31 cellular contexts compared by ENCODE assay signal in genomic region chr5:189976-190365, GRCh38. TPM values are rescaled to one million over a fixed set of nuclear protein-coding genes. Genes with fewer than 3 reads are reported as not detected.
A peak's percentile ranks its signal among the peaks of the same experiment; 100 is the strongest.
DNase-seq lines count a peak whose midpoint lies in the region; ATAC-seq and TF ChIP-seq lines count a peak whose summit lies in the region.
"Had no signal": no experiment of that assay in that cellular context is flagged by ENCODE, and none has a peak within 500 bp of the region (broad histone marks: within the 10 kb centered on the region; RNA-seq: fewer than 3 reads in every experiment).

No MANE protein-coding gene starts in this region.

- no peaks in the 10 kb centered on the region for H3K9me3 ChIP-seq in heart right ventricle
- no peaks in the 10 kb centered on the region for H3K9me3 ChIP-seq in Panc1 (ENCODE audit: control insufficient read depth, insufficient read depth, low read depth, low read length)
- no peaks in the 10 kb centered on the region for H3K9me3 ChIP-seq in esophagus squamous epithelium
- H3K9me3 ChIP-seq: neutrophil, SJCRH30, testis, uterus had no signal

- H2BK5ac ChIP-seq in mesendoderm (ENCODE audit: low read length): no peak overlapping the region

- no peaks in the 10 kb centered on the region for H3K79me1 ChIP-seq in mesendoderm (ENCODE audit: low read length)

- H3K4me2 ChIP-seq in mesendoderm (ENCODE audit: low read length): no peak overlapping the region
- H3K4me2 ChIP-seq: PC-9 had no signal

- CTCF ChIA-PET in Panc1 (lab: Charles Lee): no interaction called here

- TF ChIP-seq POLR2A in esophagus squamous epithelium (IDR thresholded peaks at IDR 0.05): no peak

- peaks cover 0 to 4% (median 0%) of the 10 kb centered on the region in 9 donors for H3K36me3 ChIP-seq in heart right ventricle
- no peaks in the 10 kb centered on the region for H3K36me3 ChIP-seq in Panc1 (ENCODE audit: control insufficient read depth, insufficient read depth, low read length)
- no peaks in the 10 kb centered on the region for H3K36me3 ChIP-seq in mesendoderm (ENCODE audit: control insufficient read depth, insufficient read depth, low read length)
- H3K36me3 ChIP-seq in esophagus squamous epithelium: no peaks in the 10 kb centered on the region
- H3K36me3 ChIP-seq: neutrophil, SJCRH30, uterus had no signal

- no peak overlapping the region for H3K9ac ChIP-seq in mesendoderm (ENCODE audit: low read length)

- H3K18ac ChIP-seq in mesendoderm (ENCODE audit: low read length): no peak overlapping the region

- H3K4me3 Mint-ChIP-seq in nephron progenitor cell: peak overlapping the region; percentile 50
- H3K4me3 Mint-ChIP-seq: activated CD4-positive, alpha-beta memory T cell treated with anti-CD3 and anti-CD28 coated beads, Interleukin-2, amount 10 ng/mL, durations not matched to agents 7 days and 5 days; central memory CD8-positive, alpha-beta T cell had no signal

- H3K4me3 ChIP-seq in heart right ventricle (no peak overlapping the region), Panc1 (ENCODE audit: low read depth in 2 of 2, low read length in 2 of 2) (no peak overlapping the region), mesendoderm (ENCODE audit: low read length) (no peak overlapping the region), esophagus squamous epithelium (no peak overlapping the region)
- H3K4me3 ChIP-seq: PC-9, SJCRH30, testis, uterus had no signal

- H3K27ac Mint-ChIP-seq in nephron progenitor cell: no peak overlapping the region
- H3K27ac Mint-ChIP-seq: activated CD4-positive, alpha-beta memory T cell treated with anti-CD3 and anti-CD28 coated beads, Interleukin-2, amount 10 ng/mL, durations not matched to agents 7 days and 5 days; T-cell had no signal

- no peak for DNase-seq in heart right ventricle
- DNase-seq in Right ventricle myocardium inferior (ENCODE audit: missing footprints): no peak
- no peak for DNase-seq in Panc1 (ENCODE audit: low read depth, low spot score)
- DNase-seq in nephron progenitor cell: no peak
- no peak for DNase-seq in mesendoderm
- DNase-seq in esophagus squamous epithelium (lab: John Stamatoyannopoulos, UW): no peak
- DNase-seq in NCI-H2227 (lab: John Stamatoyannopoulos, UW; ENCODE audit: unreplicated experiment): no peak
- no peak for DNase-seq in GM13977 (ENCODE audit: low spot score)
- DNase-seq: activated CD4-positive, alpha-beta memory T cell treated with anti-CD3 and anti-CD28 coated beads, Interleukin-2, amount 10 ng/mL, durations not matched to agents 7 days and 5 days; activated naive CD4-positive, alpha-beta T cell treated with Interleukin-2 at 50 U/mL for 16 hours; C1 segment of cervical spinal cord; Calu3; DND-41; kidney glomerular epithelial cell; NCI-H1436; NCI-H2107; NCI-H446 treated with DMSO at 0.1 percent for 48 hours; PC-9; SJCRH30; stimulated activated CD4-positive, alpha-beta T cell treated with anti-CD3 and anti-CD28 coated beads, Interleukin-12 subunit alpha, Interleukin-12 subunit beta, amount 100 ng/mL, for 4 hours; stimulated activated CD4-positive, alpha-beta T cell treated with anti-CD3 and anti-CD28 coated beads, Interleukin-4, amount 100 ng/mL, for 24 hours; stimulated activated naive CD4-positive, alpha-beta T cell treated with Interleukin-2 at 50 U/mL for 16 hours; T-cell; testis; uterus had no signal

- H3K27ac ChIP-seq in heart right ventricle (peak overlapping the region; percentile 58 to 97 (median 91)), Panc1 (ENCODE audit: low read length) (peak overlapping the region; percentile 68), mesendoderm (ENCODE audit: low read depth, low read length) (no peak overlapping the region), esophagus squamous epithelium (no peak overlapping the region)
- H3K27ac ChIP-seq: neutrophil, PC-9, SJCRH30, testis, uterus had no signal

- H3K4me1 Mint-ChIP-seq in nephron progenitor cell: peaks cover 24% of the 10 kb centered on the region

- H3K79me2 ChIP-seq in mesendoderm (ENCODE audit: control insufficient read depth, insufficient read depth, low read length): no peaks in the 10 kb centered on the region

- no peak overlapping the region for H3K4ac ChIP-seq in mesendoderm (ENCODE audit: low read depth, low read length)

- WGBS in heart right ventricle, 2 donors: 37 to 47% methylated on average over 11 of the region's 11 CpGs
- no CpG with 5 or more reads among the region's 11 CpGs for WGBS in mesendoderm (ENCODE audit: extremely low coverage, insufficient coverage, low lambda C conversion rate)
- WGBS in esophagus squamous epithelium, 2 donors: 38 to 77% methylated on average over 2 to 7 of the region's 11 CpGs

- no peak overlapping the region for H4K8ac ChIP-seq in mesendoderm (ENCODE audit: low read depth, low read length)

- H3K4me1 ChIP-seq in heart right ventricle (peaks cover 6 to 51% (median 27%) of the 10 kb centered on the region in 9 donors), Panc1 (ENCODE audit: control insufficient read depth, insufficient read depth, low read length) (peaks cover 47% of the 10 kb centered on the region), mesendoderm (ENCODE audit: control insufficient read depth, low read depth, low read length) (no peaks in the 10 kb centered on the region), esophagus squamous epithelium (peaks cover 10 to 27% (median 13%) of the 10 kb centered on the region in 3 donors)
- H3K4me1 ChIP-seq: testis had no signal

- intact Hi-C loops in heart right ventricle (cut with DNase I): loop anchor here in 2 of 10 donors (2.0 to 5.0 kb wide), 2 partner anchors 29 to 242 kb away; partner anchors contain the start of genes CCDC127 (in 2 of the 2) and SDHA (in 2 of the 2)
- intact Hi-C loops in Right ventricle myocardium inferior (cut with DNase I): loop anchor here (2.0 to 5.0 kb wide), 2 partner anchors 29 to 72 kb away; partner anchors contain the start of genes CCDC127 and SDHA
- intact Hi-C loops in Panc1 (cut with micrococcal nuclease; ENCODE audit: unreplicated experiment): no loop called here
- intact Hi-C loops in esophagus squamous epithelium (cut with DNase I): no loop called here

- no TSS peak for BruUV-seq in Panc1 (replicated peaks; lab: Mats Ljungman, UMichigan)

- TF ChIP-seq CTCF in heart right ventricle (IDR thresholded peaks at IDR 0.05) (no peak), Panc1 (IDR thresholded peaks at IDR 0.05) (no peak), nephron progenitor cell (IDR thresholded peaks at IDR 0.05) (no peak), esophagus squamous epithelium (IDR thresholded peaks at IDR 0.05) (no peak), GM13977 (IDR thresholded peaks at IDR 0.05; ENCODE audit: extremely low read depth, insufficient read depth, missing control alignments) (no peak)

- H3K23ac ChIP-seq in mesendoderm (ENCODE audit: low read length): no peak overlapping the region

- ATAC-seq in heart right ventricle: no peak
- ATAC-seq in Right ventricle myocardium inferior: no peak
- peak; percentile 20 for ATAC-seq in Panc1
- ATAC-seq: activated CD4-positive, CD25-positive, alpha-beta regulatory T cell treated with anti-CD3 and anti-CD28 coated beads, Interleukin-2, amount 50 U/mL, for 24 hours; T-cell had no signal

- no peak overlapping the region for H2AK5ac ChIP-seq in mesendoderm (ENCODE audit: low read length)

- H3K36me3 Mint-ChIP-seq in nephron progenitor cell (ENCODE audit: low read depth): no peaks in the 10 kb centered on the region
- H3K36me3 Mint-ChIP-seq: T-cell had no signal

- H2BK120ac ChIP-seq in mesendoderm (ENCODE audit: low read depth, low read length): no peak overlapping the region

- no peak overlapping the region for H2BK15ac ChIP-seq in mesendoderm (replicated peaks; ENCODE audit: low read depth)

- H3K9me3 Mint-ChIP-seq in nephron progenitor cell: no peaks in the 10 kb centered on the region
- H3K9me3 Mint-ChIP-seq: activated CD4-positive, alpha-beta memory T cell treated with anti-CD3 and anti-CD28 coated beads, Interleukin-2, amount 10 ng/mL, durations not matched to agents 7 days and 5 days; central memory CD8-positive, alpha-beta T cell; T-cell had no signal

- in situ Hi-C loops in Panc1 (cut with HindIII; ENCODE audit: low pct_unique_long_range_greater_than_20kb, low sequenced_read_pairs) (no loop called here), GM13977 (cut with MboI; ENCODE audit: low pct_unique_long_range_greater_than_20kb, low sequenced_read_pairs, unreplicated experiment) (no loop called here)

- H3K27me3 Mint-ChIP-seq in nephron progenitor cell (ENCODE audit: low read depth, poor library complexity): peaks cover 5% of the 10 kb centered on the region
- H3K27me3 Mint-ChIP-seq: activated CD4-positive, alpha-beta memory T cell treated with anti-CD3 and anti-CD28 coated beads, Interleukin-2, amount 10 ng/mL, durations not matched to agents 7 days and 5 days had no signal

- no peak overlapping the region for H3K56ac ChIP-seq in mesendoderm (ENCODE audit: low read length)

- peaks cover 0 to 27% (median 7%) of the 10 kb centered on the region in 7 donors for H3K27me3 ChIP-seq in heart right ventricle
- no peaks in the 10 kb centered on the region for H3K27me3 ChIP-seq in Panc1 (ENCODE audit: control insufficient read depth, insufficient read depth, low read length)
- H3K27me3 ChIP-seq in mesendoderm (ENCODE audit: insufficient read depth, low read length, poor library complexity): no peaks in the 10 kb centered on the region
- H3K27me3 ChIP-seq in esophagus squamous epithelium: peaks cover 0 to 84% (median 2%) of the 10 kb centered on the region in 4 donors
- H3K27me3 ChIP-seq: SJCRH30, testis, uterus had no signal

- no peak overlapping the region for H4K5ac ChIP-seq in mesendoderm (ENCODE audit: low read length)

- POLR2A ChIA-PET in Panc1 (lab: Charles Lee): no interaction called here

RNA-seq across cellular contexts. Expression of gene LRRC14B, which starts 1.3 kb away (rescaled TPM):
- total RNA-seq in heart right ventricle: 10 to 100 TPM; 27.4 to 96.6 (median 58.3) TPM
- polyA plus RNA-seq in heart right ventricle: 10 to 100 TPM in 1 of 2 donors, 1 to 10 TPM in 1; 2.6 to 16.0 TPM
- 74.9 TPM for total RNA-seq in Right ventricle myocardium inferior
- 0.82 TPM for total RNA-seq in Panc1 (2021; ENCODE audit: unreplicated experiment)
- polyA plus RNA-seq in Panc1 (2012; ENCODE audit: insufficient read length): 0.74 TPM
- polyA plus RNA-seq in mesendoderm (2013, experiment 1 of 2): not detected
- polyA plus RNA-seq in mesendoderm (2013, experiment 2 of 2): not detected
- total RNA-seq in esophagus squamous epithelium: not detected
- total RNA-seq: activated CD4-positive, alpha-beta memory T cell treated with anti-CD3 and anti-CD28 coated beads, Interleukin-2, amount 10 ng/mL, durations not matched to agents 7 days and 5 days; astrocyte; Calu3; endothelial cell of umbilical vein; PC-9; renal cortical epithelial cell; SJCRH30; T-cell; uterus had no signal
- polyA plus RNA-seq: endothelial cell of umbilical vein had no signal

RNA-seq across cellular contexts. Expression of gene CCDC127, which starts 28.0 kb away (rescaled TPM):
- 10 to 100 TPM in 1 of 10 donors, 1 to 10 TPM in 9; 5.0 to 10.4 (median 7.7) TPM for total RNA-seq in heart right ventricle
- polyA plus RNA-seq in heart right ventricle: 1 to 10 TPM; 3.8 to 4.3 TPM
- total RNA-seq in Right ventricle myocardium inferior: 9.4 TPM
- 8.1 TPM for total RNA-seq in Panc1 (2021; ENCODE audit: unreplicated experiment)
- polyA plus RNA-seq in Panc1 (2012; ENCODE audit: insufficient read length): 5.5 TPM
- 2.7 TPM for polyA plus RNA-seq in mesendoderm (2013, experiment 1 of 2)
- 2.9 TPM for polyA plus RNA-seq in mesendoderm (2013, experiment 2 of 2)
- 1 to 10 TPM in 3 of 4 donors, under 1 TPM in 1; 0.97 to 4.2 (median 1.9) TPM for total RNA-seq in esophagus squamous epithelium

RNA-seq across cellular contexts. Expression of gene SDHA, which starts 28.1 kb away (rescaled TPM):
- total RNA-seq in heart right ventricle: 100 to 1,000 TPM; 557 to 897 (median 823) TPM
- 100 to 1,000 TPM; 317 to 636 TPM for polyA plus RNA-seq in heart right ventricle
- total RNA-seq in Right ventricle myocardium inferior: 811 TPM
- 171 TPM for total RNA-seq in Panc1 (2021; ENCODE audit: unreplicated experiment)
- 185 TPM for polyA plus RNA-seq in Panc1 (2012; ENCODE audit: insufficient read length)
- polyA plus RNA-seq in mesendoderm (2013, experiment 1 of 2): 51.9 TPM
- polyA plus RNA-seq in mesendoderm (2013, experiment 2 of 2): 52.5 TPM
- 10 to 100 TPM; 45.7 to 71.5 (median 54.9) TPM for total RNA-seq in esophagus squamous epithelium

Comparison
In these comparisons a context has a peak if more than half of its experiments do, and no peak if none do; other contexts are left out.
1. H3K27ac ChIP-seq: peak in heart right ventricle (10 of 10) and Panc1 (single experiment); none in mesendoderm (single experiment) and esophagus squamous epithelium (0 of 4).
2. RNA of gene LRRC14B, which starts 1.3 kb away (total RNA-seq): 74.9 TPM in Right ventricle myocardium inferior (single experiment) and 27.4 to 96.6 TPM in heart right ventricle; 0.82 TPM in Panc1 (single experiment) and not detected in esophagus squamous epithelium; every median in the first group is over 10 times any median in the second.